Comparison of ENCODE assay signal across 8 cellular contexts in genomic region chr20:57089701-57090144, GRCh38.
DNase-seq lines count a peak whose midpoint lies in the region; ATAC-seq and TF ChIP-seq lines count a peak whose summit lies in the region.

No MANE protein-coding gene starts in this region.

- TF ChIP-seq CTCF in astrocyte of the cerebellum (IDR thresholded peaks at IDR 0.05; ENCODE audit: low read depth, low read length, missing control alignments): peak; percentile 91

- in situ Hi-C loops in astrocyte of the cerebellum (cut with HindIII; ENCODE audit: low sequenced_read_pairs): no loop called here

- no peaks in the 10 kb centered on the region for H3K36me3 ChIP-seq in CD4-positive, CD25-positive, alpha-beta regulatory T cell (ENCODE audit: control insufficient read depth, insufficient read depth, low read length)

- DNase-seq in CD4-positive, CD25-positive, alpha-beta regulatory T cell: peak; percentile 25 to 46 (median 31)
- DNase-seq in Jurkat, Clone E6-1 (ENCODE audit: low read depth, low spot score): peak; percentile 39
- DNase-seq in T-helper 9 cell: peak; percentile 28
- no peak for DNase-seq in astrocyte of the cerebellum (ENCODE audit: low read depth)
- peak; percentile 92 for DNase-seq in iPS-NIHi7 (ENCODE audit: extremely low spot score)
- peak; percentile 21 to 60 (median 37) for DNase-seq in stimulated activated CD4-positive, alpha-beta T cell treated with anti-CD3 and anti-CD28 coated beads, Interleukin-1b, Interleukin-23, amount 100 ng/mL, for 24 hours (ENCODE audit: low read depth in 4 of 4, low spot score in 1 of 4)

- peaks cover 4% of the 10 kb centered on the region for H3K27me3 Mint-ChIP-seq in CD4-positive, CD25-positive, alpha-beta regulatory T cell

- H3K4me3 Mint-ChIP-seq in CD4-positive, CD25-positive, alpha-beta regulatory T cell: no peak overlapping the region

- peaks cover 0 to 2% (median 0%) of the 10 kb centered on the region in 7 donors for H3K9me3 Mint-ChIP-seq in CD4-positive, CD25-positive, alpha-beta regulatory T cell

- no peaks in the 10 kb centered on the region for H3K9me3 ChIP-seq in CD4-positive, CD25-positive, alpha-beta regulatory T cell (ENCODE audit: control insufficient read depth in 2 of 2, low read length in 2 of 2)

- no peaks in the 10 kb centered on the region for H3K36me3 Mint-ChIP-seq in CD4-positive, CD25-positive, alpha-beta regulatory T cell

- no peaks in the 10 kb centered on the region for H3K27me3 ChIP-seq in CD4-positive, CD25-positive, alpha-beta regulatory T cell (ENCODE audit: control insufficient read depth, insufficient read depth, low read length)

- H3K4me1 Mint-ChIP-seq in CD4-positive, CD25-positive, alpha-beta regulatory T cell: peaks cover 0 to 9% (median 1%) of the 10 kb centered on the region in 4 donors

- no peaks in the 10 kb centered on the region for H3K4me1 ChIP-seq in CD4-positive, CD25-positive, alpha-beta regulatory T cell (ENCODE audit: control insufficient read depth, insufficient read depth, low read length, poor library complexity, severe bottlenecking)

- no peak overlapping the region for H3K4me3 ChIP-seq in CD4-positive, CD25-positive, alpha-beta regulatory T cell (ENCODE audit: low read depth, low read length)
- no peak overlapping the region for H3K4me3 ChIP-seq in Jurkat, Clone E6-1 (ENCODE audit: low read length)
- no peak overlapping the region for H3K4me3 ChIP-seq in astrocyte of the cerebellum (ENCODE audit: low read depth, low read length)

- H3K27ac Mint-ChIP-seq in CD4-positive, CD25-positive, alpha-beta regulatory T cell: no peak overlapping the region

- peak in 1 of 2 donors; percentile 22 for ATAC-seq in CD4-positive, CD25-positive, alpha-beta regulatory T cell (ENCODE audit: low read depth in 2 of 2)
- peak; percentile 79 for ATAC-seq in GM19351 (IDR thresholded peaks at IDR 0.05; ENCODE audit: unreplicated experiment)
- ATAC-seq in HG03520 (IDR thresholded peaks at IDR 0.05; ENCODE audit: unreplicated experiment): no peak

- H3K27ac ChIP-seq in CD4-positive, CD25-positive, alpha-beta regulatory T cell (ENCODE audit: insufficient read depth, low read length, poor library complexity, severe bottlenecking): no peak overlapping the region
